1 cellular context compared by ENCODE assay signal in genomic region chr6:30194797-30195690, GRCh38.
TF ChIP-seq lines count a peak whose summit lies in the region.

No MANE protein-coding gene starts in this region.

TF ChIP-seq in GM12878, 131 proteins besides CTCF, POLR2A, EP300 and RAD21:
- TF ChIP-seq CEBPB (IDR thresholded peaks at IDR 0.05; ENCODE audit: borderline replicate concordance in 1 of 2, low read depth in 2 of 2, low read length in 2 of 2) (no peak), POLR2AphosphoS5 (IDR thresholded peaks at IDR 0.05; ENCODE audit: low read length) (peak; percentile 47; the same call in 1 of the 2 replicates)
